Comparison of ENCODE assay signal across 11 cellular contexts in genomic region chr1:228989176-228989575, GRCh38.
DNase-seq lines count a peak whose midpoint lies in the region; ATAC-seq, FAIRE-seq and TF ChIP-seq lines count a peak whose summit lies in the region.
"Had no signal": no experiment of that assay in that cellular context is flagged by ENCODE, and none has a peak within 500 bp of the region (broad histone marks: within the 10 kb centered on the region; RNA-seq: fewer than 3 reads in every experiment).

No MANE protein-coding gene starts in this region.

- no peak overlapping the region for H2BK15ac ChIP-seq in H1 (ENCODE audit: low read length)

- H3K9me3 Mint-ChIP-seq in activated naive CD4-positive, alpha-beta T cell treated with anti-CD3 and anti-CD28 coated beads, Interleukin-2, amount 50 U/mL, for 72 hours, result no peaks in the 10 kb centered on the region
- no peaks in the 10 kb centered on the region for H3K9me3 Mint-ChIP-seq in activated naive CD4-positive, alpha-beta T cell treated with anti-CD3 and anti-CD28 coated beads for 36 hours

- no peak overlapping the region for H3K4ac ChIP-seq in H1 (replicated peaks; ENCODE audit: insufficient read length, low read depth, low read length)

- TF ChIP-seq CTCF in H1 (IDR thresholded peaks at IDR 0.05; ENCODE audit: control extremely low read depth in 1 of 3, insufficient read depth in 1 of 3, low read depth in 1 of 3, low read length in 3 of 3) (no peak), osteoblast (IDR thresholded peaks at IDR 0.05; ENCODE audit: extremely low read depth, low read depth, low read length) (no peak), upper lobe of left lung (IDR thresholded peaks at IDR 0.05) (no peak)

- H3K4me1 Mint-ChIP-seq in activated naive CD4-positive, alpha-beta T cell treated with anti-CD3 and anti-CD28 coated beads for 36 hours (ENCODE audit: low read depth), result peaks cover 4% of the 10 kb centered on the region

- no peak overlapping the region for H2BK12ac ChIP-seq in H1 (ENCODE audit: low read depth, low read length)

- H4K20me1 ChIP-seq in H1 (replicated peaks in 1 of 2; ENCODE audit: control insufficient read depth in 1 of 2, insufficient read depth in 2 of 2, low read length in 2 of 2), result no peaks in the 10 kb centered on the region
- H4K20me1 ChIP-seq in osteoblast (ENCODE audit: insufficient read depth, low read length), result no peaks in the 10 kb centered on the region

- no peaks in the 10 kb centered on the region for H3K36me3 Mint-ChIP-seq in activated naive CD4-positive, alpha-beta T cell treated with anti-CD3 and anti-CD28 coated beads, Interleukin-2, amount 50 U/mL, for 72 hours
- no peaks in the 10 kb centered on the region for H3K36me3 Mint-ChIP-seq in activated naive CD4-positive, alpha-beta T cell treated with anti-CD3 and anti-CD28 coated beads for 36 hours (ENCODE audit: low read depth)

- H2BK120ac ChIP-seq in H1 (replicated peaks; ENCODE audit: low read depth, low read length), result no peak overlapping the region

- no peak overlapping the region for H3K56ac ChIP-seq in H1 (replicated peaks; ENCODE audit: insufficient read length, low read depth, low read length)

- no peak overlapping the region for H3K4me2 ChIP-seq in H1 (ENCODE audit: insufficient read depth in 1 of 2, low read depth in 2 of 2, low read length in 2 of 2)
- no peak overlapping the region for H3K4me2 ChIP-seq in osteoblast (ENCODE audit: insufficient read depth, low read length)

- TF ChIP-seq EP300 in H1 (IDR thresholded peaks at IDR 0.05; ENCODE audit: borderline replicate concordance in 1 of 2, low read depth in 2 of 2, low read length in 2 of 2) (no peak), upper lobe of left lung (IDR thresholded peaks at IDR 0.05) (no peak)

- H3K36me3 ChIP-seq in H1 (ENCODE audit: control insufficient read depth in 2 of 4, insufficient read depth in 4 of 4, low read length in 3 of 4) (no peaks in the 10 kb centered on the region), osteoblast (ENCODE audit: insufficient read depth, low read length) (no peaks in the 10 kb centered on the region), upper lobe of left lung (no peaks in the 10 kb centered on the region)

- no peak overlapping the region for H2BK20ac ChIP-seq in H1 (ENCODE audit: low read length)

- intact Hi-C loops in activated naive CD4-positive, alpha-beta T cell treated with anti-CD3 and anti-CD28 coated beads for 36 hours (cut with micrococcal nuclease), result no loop called here

- 85% methylated on average over 9 of the region's 9 CpGs; no CpG with 5 or more reads in 1 of the 2 experiments for WGBS in H1 (ENCODE audit: extremely low coverage in 1 of 2, insufficient coverage in 1 of 2, insufficient read length in 1 of 2, insufficient replicate concordance in 2 of 2, low coverage in 1 of 2, low lambda C conversion rate in 2 of 2, missing lambda C conversion rate in 1 of 2), 2 experiments
- WGBS in upper lobe of left lung, 2 donors, result 84 to 85% methylated on average over 9 of the region's 9 CpGs

- H3K27ac Mint-ChIP-seq in activated naive CD4-positive, alpha-beta T cell treated with anti-CD3 and anti-CD28 coated beads, Interleukin-2, amount 50 U/mL, for 72 hours, result peak overlapping the region; percentile 28 to 37
- H3K27ac Mint-ChIP-seq in activated naive CD4-positive, alpha-beta T cell treated with anti-CD3 and anti-CD28 coated beads for 36 hours, result no peak overlapping the region

- H3K4me1 ChIP-seq in H1 (replicated peaks in 1 of 4; ENCODE audit: control insufficient read depth in 3 of 4, insufficient read depth in 4 of 4, low read length in 3 of 4), result peaks cover 0 to 6% (median 5%) of the 10 kb centered on the region in 4 experiments; a peak in 5 of 7 replicates
- no peaks in the 10 kb centered on the region for H3K4me1 ChIP-seq in osteoblast (ENCODE audit: insufficient read depth, low read length)
- H3K4me1 ChIP-seq in upper lobe of left lung, result peaks cover 16 to 28% (median 20%) of the 10 kb centered on the region in 4 donors

- FAIRE-seq in H1 (lab: Jason Lieb, UNC), result no peak

- CTCF ChIA-PET in activated naive CD4-positive, alpha-beta T cell treated with anti-CD3 and anti-CD28 coated beads for 36 hours (lab: Charles Lee), result interaction anchor here (0.7 to 1.0 kb wide), 2 partner anchors 238 to 240 kb away, joined by 3 read pairs; no protein-coding TSS in a partner anchor
- CTCF ChIA-PET in H1 (lab: Charles Lee; ENCODE audit: partially characterized antibody), result interaction anchor here (0.6 to 2.1 kb wide), 6 partner anchors 10 to 324 kb away, joined by 3 to 5 read pairs (median 3); no protein-coding TSS in a partner anchor

- H4K8ac ChIP-seq in H1 (ENCODE audit: extremely low read depth, insufficient read depth, low read length), result no peak overlapping the region

- H3K14ac ChIP-seq in H1 (ENCODE audit: insufficient read length), result no peak overlapping the region

- H3K79me1 ChIP-seq in H1 (ENCODE audit: low read depth, low read length), result no peaks in the 10 kb centered on the region

- H3K4me3 ChIP-seq in H1 (ENCODE audit: extremely low read depth in 1 of 4, insufficient read depth in 2 of 4, low read depth in 3 of 4, low read length in 4 of 4), result no peak overlapping the region
- no peak overlapping the region for H3K4me3 ChIP-seq in osteoblast (ENCODE audit: insufficient read depth, low read length)
- no peak overlapping the region for H3K4me3 ChIP-seq in upper lobe of left lung

- no peak for TF ChIP-seq POLR2A in H1 (IDR thresholded peaks at IDR 0.05; ENCODE audit: control extremely low read depth in 1 of 2, low read depth in 2 of 2, low read length in 2 of 2)
- no peak for TF ChIP-seq POLR2A in upper lobe of left lung (IDR thresholded peaks at IDR 0.05)

- H3K27me3 ChIP-seq in H1 (replicated peaks in 1 of 4; ENCODE audit: control insufficient read depth in 3 of 4, extremely low read depth in 1 of 4, insufficient read depth in 3 of 4, low read length in 3 of 4) (no peaks in the 10 kb centered on the region; a peak in 1 of 7 replicates), osteoblast (ENCODE audit: insufficient read depth, low read length) (no peaks in the 10 kb centered on the region), upper lobe of left lung (no peaks in the 10 kb centered on the region)

- H3K9ac ChIP-seq in H1 (replicated peaks in 1 of 4; ENCODE audit: extremely low read depth in 1 of 4, low read depth in 3 of 4, low read length in 3 of 4), result no peak overlapping the region

- no peaks in the 10 kb centered on the region for H3K23me2 ChIP-seq in H1 (ENCODE audit: low read depth, low read length)

- H2AFZ ChIP-seq in H1 (ENCODE audit: low read length), result no peak overlapping the region
- H2AFZ ChIP-seq in osteoblast (ENCODE audit: low read length), result no peak overlapping the region

- no peak overlapping the region for H4K5ac ChIP-seq in H1 (ENCODE audit: insufficient read length, low read depth, low read length)

- H2AK5ac ChIP-seq in H1 (ENCODE audit: low read depth, low read length), result no peak overlapping the region

- H3K23ac ChIP-seq in H1 (ENCODE audit: insufficient read length), result no peak overlapping the region

- H2BK5ac ChIP-seq in H1 (ENCODE audit: low read depth, low read length), result no peak overlapping the region

- no peak overlapping the region for H3K27ac ChIP-seq in H1 (ENCODE audit: low read depth, low read length)
- no peak overlapping the region for H3K27ac ChIP-seq in osteoblast (ENCODE audit: low read depth, low read length)
- H3K27ac ChIP-seq in upper lobe of left lung, result peak overlapping the region; percentile 14 to 86 (median 74)

- H3K4me3 Mint-ChIP-seq in activated naive CD4-positive, alpha-beta T cell treated with anti-CD3 and anti-CD28 coated beads for 36 hours, result no peak overlapping the region

- no peak for DNase-seq in activated naive CD4-positive, alpha-beta T cell treated with anti-CD3 and anti-CD28 coated beads, Interleukin-2, amount 50 U/mL, for 72 hours (ENCODE audit: low spot score in 2 of 2)
- DNase-seq in activated naive CD4-positive, alpha-beta T cell treated with anti-CD3 and anti-CD28 coated beads for 36 hours, result no peak
- DNase-seq in H1 (ENCODE audit: low read depth in 1 of 2, low spot score in 2 of 2) (no peak), osteoblast (ENCODE audit: insufficient read length, low spot score, missing footprints) (peak; percentile 58), upper lobe of left lung (no peak)
- no peak for DNase-seq in stimulated activated naive CD8-positive, alpha-beta T cell treated with anti-CD3 and anti-CD28 coated beads, Interleukin-15, Interleukin-2, amounts not matched to agents 100 U/mL and 50 U/mL, for 24 hours
- DNase-seq: 8988T, PC-3 had no signal

- no peak overlapping the region for H4K91ac ChIP-seq in H1 (replicated peaks; ENCODE audit: insufficient read length, low read length)

- H3K9me3 ChIP-seq in H1 (ENCODE audit: insufficient read depth in 2 of 2, low read depth in 1 of 2, low read length in 1 of 2) (no peaks in the 10 kb centered on the region), osteoblast (ENCODE audit: low read depth, low read length) (no peaks in the 10 kb centered on the region), upper lobe of left lung (no peaks in the 10 kb centered on the region)

- POLR2A ChIA-PET in H1 (lab: Charles Lee; ENCODE audit: partially characterized antibody), result interaction anchor here (1.3 to 1.5 kb wide), 2 partner anchors 12 to 104 kb away, joined by 3 to 4 read pairs; no protein-coding TSS in a partner anchor

- no peaks in the 10 kb centered on the region for H3K79me2 ChIP-seq in H1 (ENCODE audit: control insufficient read depth in 1 of 2, insufficient read depth in 2 of 2, low read length in 2 of 2)
- no peaks in the 10 kb centered on the region for H3K79me2 ChIP-seq in osteoblast (ENCODE audit: insufficient read depth, low read length)

- H3K18ac ChIP-seq in H1 (ENCODE audit: extremely low read depth, low read length), result 0 out of 2 replicates have a peak overlapping the region, but pooled peaks have one; percentile 5

- no peak for TF ChIP-seq RAD21 in H1 (IDR thresholded peaks at IDR 0.05 in 1 of 2, conservative IDR thresholded peaks at IDR 0.05 in 1 of 2; ENCODE audit: low read depth in 2 of 2, low read length in 2 of 2)

- ATAC-seq in activated naive CD4-positive, alpha-beta T cell treated with anti-CD3 and anti-CD28 coated beads, Interleukin-2, amount 50 U/mL, for 72 hours, result no peak
- no peak for ATAC-seq in upper lobe of left lung (ENCODE audit: low FRiP score in 2 of 2)
- no peak for ATAC-seq in GM21390 (IDR thresholded peaks at IDR 0.05; ENCODE audit: unreplicated experiment)
- ATAC-seq in stimulated activated naive CD8-positive, alpha-beta T cell treated with anti-CD3 and anti-CD28 coated beads, Interleukin-15, Interleukin-2, amounts not matched to agents 100 U/mL and 50 U/mL, for 24 hours, result no peak
- ATAC-seq in HG02938 (IDR thresholded peaks at IDR 0.05; ENCODE audit: unreplicated experiment), result no peak
- ATAC-seq: HCT116, PC-3 had no signal

- H3K27me3 Mint-ChIP-seq in activated naive CD4-positive, alpha-beta T cell treated with anti-CD3 and anti-CD28 coated beads for 36 hours (ENCODE audit: low read depth), result no peaks in the 10 kb centered on the region

TF ChIP-seq in H1, 55 proteins besides CTCF, POLR2A, EP300 and RAD21:
- TF ChIP-seq SIRT6 (IDR thresholded peaks at IDR 0.05; ENCODE audit: low read length), result no peak

Comparison
In these comparisons a context has a peak if more than half of its experiments do, and no peak if none do; other contexts are left out.
1. H3K27ac ChIP-seq: peak in upper lobe of left lung (4 of 4); none in H1 (single experiment) and osteoblast (single experiment).